Comparison of ENCODE assay signal across 27 cellular contexts in genomic region chr7:14096159-14096558, GRCh38.
"Had no signal": no experiment of that assay in that cellular context is flagged by ENCODE, and none has a peak within 500 bp of the region (broad histone marks: within the 10 kb centered on the region; RNA-seq: fewer than 3 reads in every experiment).

No MANE protein-coding gene starts in this region.

- H3K9me3 Mint-ChIP-seq: activated CD8-positive, alpha-beta T cell treated with anti-CD3 and anti-CD28 coated beads for 36 hours; activated naive CD4-positive, alpha-beta T cell treated with anti-CD3 and anti-CD28 coated beads for 36 hours; activated naive CD4-positive, alpha-beta T cell treated with anti-CD3 and anti-CD28 coated beads, Interleukin-2, amount 50 U/mL, for 72 hours; activated naive CD8-positive, alpha-beta T cell treated with anti-CD3 and anti-CD28 coated beads, Interleukin-2, amount 10 ng/mL, durations not matched to agents 7 days and 5 days; activated T-helper 1 cell treated with anti-CD3 and anti-CD28 coated beads, Interleukin-12 subunit alpha, Interleukin-12 subunit beta, Interleukin-2, Interleukin-4 antibody, amounts not matched to agents 30 ng/mL and 10 ng/mL and 1 ng/mL, durations not matched to agents 14 hours and 24 hours and 36 hours; endodermal cell; WTC11 had no signal

- H3K4me3 ChIP-seq: ascending aorta, breast epithelium, cardiac muscle cell, colonic mucosa, gastrocnemius medialis, heart left ventricle had no signal

- ATAC-seq: activated CD8-positive, alpha-beta T cell treated with anti-CD3 and anti-CD28 coated beads for 36 hours; activated naive CD4-positive, alpha-beta T cell treated with anti-CD3 and anti-CD28 coated beads, Interleukin-2, amount 50 U/mL, for 72 hours; gastrocnemius medialis; heart left ventricle; WTC11 had no signal

- DNase-seq: activated CD4-positive, alpha-beta T cell treated with anti-CD3 and anti-CD28 coated beads for 1 hour; activated CD4-positive, alpha-beta T cell treated with anti-CD3 and anti-CD28 coated beads for 4 hours; activated CD4-positive, alpha-beta T cell treated with anti-CD3 and anti-CD28 coated beads, Interleukin-2, amount 10 ng/mL, durations not matched to agents 7 days and 5 days; activated CD4-positive, alpha-beta T cell treated with anti-CD3 and anti-CD28 coated beads, Interleukin-2, amount 50 U/mL, for 4 hours; activated CD8-positive, alpha-beta memory T cell treated with anti-CD3 and anti-CD28 coated beads for 24 hours; activated CD8-positive, alpha-beta T cell treated with anti-CD3 and anti-CD28 coated beads for 36 hours; activated effector memory CD4-positive, alpha-beta T cell treated with anti-CD3 and anti-CD28 coated beads, Interleukin-2, amount 50 U/mL, for 16 hours; activated naive CD4-positive, alpha-beta T cell treated with anti-CD3 and anti-CD28 coated beads for 36 hours; activated naive CD8-positive, alpha-beta T cell treated with anti-CD3 and anti-CD28 coated beads, Interleukin-2, amount 10 ng/mL, durations not matched to agents 7 days and 5 days; activated T-cell treated with anti-CD3 and anti-CD28 coated beads, Interleukin-2, amount 50 U/mL, for 48 hours; central memory CD4-positive, alpha-beta T cell; cerebellar nuclear complex; colonic mucosa; effector CD8-positive, alpha-beta T cell; endodermal cell; gastrocnemius medialis; glutamatergic neuron; heart left ventricle; T-helper 2 cell had no signal

- H3K27ac Mint-ChIP-seq: activated CD4-positive, alpha-beta T cell treated with anti-CD3 and anti-CD28 coated beads, Interleukin-2, amount 10 ng/mL, durations not matched to agents 7 days and 5 days; activated CD8-positive, alpha-beta T cell treated with anti-CD3 and anti-CD28 coated beads for 36 hours; activated naive CD4-positive, alpha-beta T cell treated with anti-CD3 and anti-CD28 coated beads for 36 hours; activated naive CD4-positive, alpha-beta T cell treated with anti-CD3 and anti-CD28 coated beads, Interleukin-2, amount 50 U/mL, for 72 hours; activated naive CD8-positive, alpha-beta T cell treated with anti-CD3 and anti-CD28 coated beads, Interleukin-2, amount 10 ng/mL, durations not matched to agents 7 days and 5 days; activated T-helper 1 cell treated with anti-CD3 and anti-CD28 coated beads, Interleukin-12 subunit alpha, Interleukin-12 subunit beta, Interleukin-2, Interleukin-4 antibody, amounts not matched to agents 30 ng/mL and 10 ng/mL and 1 ng/mL, durations not matched to agents 14 hours and 24 hours and 36 hours; activated T-helper 2 cell treated with anti-CD3 and anti-CD28 coated beads, Interferon-gamma antibody, Interleukin-2, Interleukin-4, amounts not matched to agents 10 μg/mL and 5 μg/mL and 100 μg/mL, durations not matched to agents 14 hours and 24 hours and 36 hours; brain; endodermal cell; WTC11 had no signal

- H3K4me3 Mint-ChIP-seq: activated CD4-positive, alpha-beta T cell treated with anti-CD3 and anti-CD28 coated beads, Interleukin-2, amount 10 ng/mL, durations not matched to agents 7 days and 5 days; activated CD8-positive, alpha-beta T cell treated with anti-CD3 and anti-CD28 coated beads for 36 hours; activated naive CD4-positive, alpha-beta T cell treated with anti-CD3 and anti-CD28 coated beads for 36 hours; activated naive CD8-positive, alpha-beta T cell treated with anti-CD3 and anti-CD28 coated beads, Interleukin-2, amount 10 ng/mL, durations not matched to agents 7 days and 5 days; activated T-helper 1 cell treated with anti-CD3 and anti-CD28 coated beads, Interleukin-12 subunit alpha, Interleukin-12 subunit beta, Interleukin-2, Interleukin-4 antibody, amounts not matched to agents 30 ng/mL and 10 ng/mL and 1 ng/mL, durations not matched to agents 14 hours and 24 hours and 36 hours; brain; endodermal cell; WTC11 had no signal

- H3K9me3 ChIP-seq: ascending aorta, breast epithelium, colonic mucosa, gastrocnemius medialis, heart left ventricle had no signal

- H3K4me1 Mint-ChIP-seq: activated CD4-positive, alpha-beta T cell treated with anti-CD3 and anti-CD28 coated beads, Interleukin-2, amount 10 ng/mL, durations not matched to agents 7 days and 5 days; activated naive CD8-positive, alpha-beta T cell treated with anti-CD3 and anti-CD28 coated beads, Interleukin-2, amount 10 ng/mL, durations not matched to agents 7 days and 5 days; brain; endodermal cell; WTC11 had no signal

- H3K27me3 Mint-ChIP-seq: activated CD4-positive, alpha-beta T cell treated with anti-CD3 and anti-CD28 coated beads, Interleukin-2, amount 10 ng/mL, durations not matched to agents 7 days and 5 days; activated CD8-positive, alpha-beta T cell treated with anti-CD3 and anti-CD28 coated beads for 36 hours; activated naive CD8-positive, alpha-beta T cell treated with anti-CD3 and anti-CD28 coated beads, Interleukin-2, amount 10 ng/mL, durations not matched to agents 7 days and 5 days had no signal

- H3K36me3 Mint-ChIP-seq: activated naive CD4-positive, alpha-beta T cell treated with anti-CD3 and anti-CD28 coated beads, Interleukin-2, amount 50 U/mL, for 72 hours; activated naive CD8-positive, alpha-beta T cell treated with anti-CD3 and anti-CD28 coated beads, Interleukin-2, amount 10 ng/mL, durations not matched to agents 7 days and 5 days; brain; WTC11 had no signal

- H3K27ac ChIP-seq: ascending aorta, breast epithelium, cardiac muscle cell, colonic mucosa, gastrocnemius medialis, heart left ventricle had no signal

- H3K27me3 ChIP-seq: ascending aorta, breast epithelium, cardiac muscle cell, colonic mucosa, gastrocnemius medialis, heart left ventricle had no signal

- H3K36me3 ChIP-seq: ascending aorta, breast epithelium, cardiac muscle cell, colonic mucosa, gastrocnemius medialis, heart left ventricle had no signal

- H3K4me1 ChIP-seq: ascending aorta, breast epithelium, colonic mucosa, gastrocnemius medialis, heart left ventricle had no signal
